In the genomic region with DNA sequence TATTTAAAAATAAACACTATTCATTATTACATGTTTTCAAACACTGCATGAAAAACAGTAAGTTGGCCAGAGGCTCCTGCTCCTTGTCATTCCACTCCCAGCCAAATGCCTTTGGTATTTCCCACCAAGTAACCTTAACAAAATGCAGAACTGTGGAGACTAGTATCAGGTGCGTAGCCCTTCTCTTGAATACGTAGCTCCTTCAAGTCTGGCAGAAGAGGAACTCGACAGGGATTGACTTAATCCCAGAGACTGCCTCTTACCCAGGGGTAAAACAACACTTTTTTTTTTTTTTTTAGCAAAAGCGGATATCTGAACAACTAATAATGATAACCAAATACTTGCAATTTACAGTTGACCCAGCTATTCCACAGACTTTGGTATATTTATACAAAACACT, we compare ENCODE assay signal across 8 cellular contexts. TPM values are rescaled to one million over a fixed set of nuclear protein-coding genes. Genes with fewer than 3 reads are reported as not detected.
DNase-seq lines count a peak whose midpoint lies in the region; ATAC-seq and TF ChIP-seq lines count a peak whose summit lies in the region.

No MANE protein-coding gene starts in this region.

- H3K79me2 ChIP-seq in fibroblast of lung (ENCODE audit: control insufficient read depth, insufficient read depth, low read length): peaks cover 16% of the 10 kb centered on the region

- no peaks in the 10 kb centered on the region for H3K27me3 ChIP-seq in fibroblast of lung (ENCODE audit: control insufficient read depth, insufficient read depth, low read length)

- H3K9ac ChIP-seq in fibroblast of lung (ENCODE audit: insufficient read depth, low read length): no peak overlapping the region

- H3K4me1 ChIP-seq in fibroblast of lung (ENCODE audit: control insufficient read depth, extremely low read depth, insufficient read depth, low read length): no peaks in the 10 kb centered on the region

- peak overlapping the region; percentile 74 for H3K27ac ChIP-seq in fibroblast of lung (ENCODE audit: insufficient read depth, low read length)

- no peaks in the 10 kb centered on the region for H4K20me1 ChIP-seq in fibroblast of lung (ENCODE audit: control insufficient read depth, extremely low read depth, insufficient read depth, low read length)

- peaks cover 4% of the 10 kb centered on the region for H3K36me3 ChIP-seq in fibroblast of lung (ENCODE audit: control insufficient read depth, insufficient read depth, low read length)

- H3K4me2 ChIP-seq in fibroblast of lung (ENCODE audit: extremely low read depth, insufficient read depth, low read length): peak overlapping the region; percentile 55

- DNase-seq in RKO (ENCODE audit: low spot score) (peak; percentile 35), fibroblast of lung (ENCODE audit: low read depth in 2 of 2) (peak in 1 of 2 donors; percentile 17), renal cortical epithelial cell (ENCODE audit: low read depth) (peak; percentile 9), D341Med (ENCODE audit: low spot score) (no peak), SIG-M5 treated with dmso at 0.1 percent for 504 hours (lab: John Stamatoyannopoulos, UW; ENCODE audit: unreplicated experiment) (no peak)

- peak overlapping the region; percentile 99 for H3K4me3 ChIP-seq in GM12875 (ENCODE audit: low read depth, low read length)
- peak overlapping the region; percentile 74 to 98 (median 84) for H3K4me3 ChIP-seq in fibroblast of lung (replicated peaks in 1 of 4; ENCODE audit: control extremely low read depth in 1 of 4, insufficient read depth in 1 of 4, low read depth in 3 of 4, low read length in 4 of 4)

- H3K9me3 ChIP-seq in fibroblast of lung (ENCODE audit: control insufficient read depth, insufficient read depth, low read depth, low read length): no peaks in the 10 kb centered on the region

- ATAC-seq in GM18873 (IDR thresholded peaks at IDR 0.05; ENCODE audit: low FRiP score, unreplicated experiment) (no peak), HG03520 (IDR thresholded peaks at IDR 0.05; ENCODE audit: unreplicated experiment) (no peak)

- no peak overlapping the region for H2AFZ ChIP-seq in fibroblast of lung (ENCODE audit: low read length)

- TF ChIP-seq CTCF in GM12875 (IDR thresholded peaks at IDR 0.05; ENCODE audit: borderline replicate concordance, insufficient read depth, low read depth, low read length): no peak
- no peak for TF ChIP-seq CTCF in fibroblast of lung (conservative IDR thresholded peaks at IDR 0.05 in 1 of 2, IDR thresholded peaks at IDR 0.05 in 1 of 2; ENCODE audit: low read depth in 1 of 2, low read length in 2 of 2)

RNA-seq across cellular contexts. Expression of a gene that starts 0.7 kb away (rescaled TPM):
- total RNA-seq in fibroblast of lung (28.0 and 28.6 TPM in 2 replicates), renal cortical epithelial cell (47.6 and 54.2 TPM in 2 replicates)
- 36.8 and 50.7 TPM in 2 replicates for polyA plus RNA-seq in fibroblast of lung
- 16.4 and 19.0 TPM in 2 replicates for polyA plus RNA-seq in fibroblast of lung (2012)
- polyA minus RNA-seq in fibroblast of lung (ENCODE audit: low replicate concordance): 0.15 and 6.1 TPM in 2 replicates

RNA-seq across cellular contexts. Expression of a gene that starts 40.8 kb away (rescaled TPM):
- total RNA-seq in fibroblast of lung: not detected in 2 replicates
- not detected in 2 replicates for polyA plus RNA-seq in fibroblast of lung
- not detected in 2 replicates for polyA plus RNA-seq in fibroblast of lung (2012)
- not detected in 2 replicates for polyA minus RNA-seq in fibroblast of lung (ENCODE audit: low replicate concordance)
- total RNA-seq in renal cortical epithelial cell: not detected in 2 replicates

Comparison
In these comparisons a context has a peak if more than half of its experiments do, and no peak if none do; other contexts are left out.
1. DNase-seq: peak in RKO (single experiment) and renal cortical epithelial cell (single experiment); none in D341Med (single experiment) and SIG-M5 treated with dmso at 0.1 percent for 504 hours (single experiment).